In the genomic region with DNA sequence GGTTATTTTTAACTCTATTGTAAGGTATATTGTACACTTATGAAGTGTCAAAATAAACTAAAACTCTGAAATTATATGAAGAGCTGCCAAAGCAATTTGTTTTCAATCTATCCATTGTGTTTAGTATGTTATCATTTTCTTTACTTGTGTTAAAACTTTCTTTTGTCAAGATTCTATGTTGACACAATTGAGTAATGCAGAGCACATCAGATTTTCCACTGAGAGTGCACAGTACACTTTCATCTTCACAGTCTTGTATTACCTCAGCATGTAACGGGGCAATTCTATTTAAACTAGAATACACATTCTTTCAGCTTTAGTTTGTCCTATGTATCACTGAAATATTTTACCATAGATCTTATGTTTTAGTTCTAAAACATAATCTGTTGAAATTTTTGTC, we compare ENCODE assay signal across 1 cellular context.
A peak's percentile ranks its signal among the peaks of the same experiment; 100 is the strongest.
TF ChIP-seq lines count a peak whose summit lies in the region.

No MANE protein-coding gene starts in this region.

TF ChIP-seq in HepG2, 621 proteins besides CTCF, POLR2A, EP300 and RAD21 (continued from another document and continues in another):
- TF ChIP-seq ZNF614 (CRISPR knock-in tag; IDR thresholded peaks at IDR 0.05; ENCODE audit: borderline replicate concordance), result peak; percentile 74; the same call in 1 of the 2 replicates
- TF ChIP-seq, protein P1, sequence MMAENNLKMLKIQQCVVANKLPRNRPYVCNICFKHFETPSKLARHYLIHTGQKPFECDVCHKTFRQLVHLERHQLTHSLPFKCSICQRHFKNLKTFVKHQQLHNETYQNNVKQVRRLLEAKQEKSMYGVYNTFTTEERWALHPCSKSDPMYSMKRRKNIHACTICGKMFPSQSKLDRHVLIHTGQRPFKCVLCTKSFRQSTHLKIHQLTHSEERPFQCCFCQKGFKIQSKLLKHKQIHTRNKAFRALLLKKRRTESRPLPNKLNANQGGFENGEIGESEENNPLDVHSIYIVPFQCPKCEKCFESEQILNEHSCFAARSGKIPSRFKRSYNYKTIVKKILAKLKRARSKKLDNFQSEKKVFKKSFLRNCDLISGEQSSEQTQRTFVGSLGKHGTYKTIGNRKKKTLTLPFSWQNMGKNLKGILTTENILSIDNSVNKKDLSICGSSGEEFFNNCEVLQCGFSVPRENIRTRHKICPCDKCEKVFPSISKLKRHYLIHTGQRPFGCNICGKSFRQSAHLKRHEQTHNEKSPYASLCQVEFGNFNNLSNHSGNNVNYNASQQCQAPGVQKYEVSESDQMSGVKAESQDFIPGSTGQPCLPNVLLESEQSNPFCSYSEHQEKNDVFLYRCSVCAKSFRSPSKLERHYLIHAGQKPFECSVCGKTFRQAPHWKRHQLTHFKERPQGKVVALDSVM (CRISPR knock-in tag; IDR thresholded peaks at IDR 0.05), result no peak
- no peak for TF ChIP-seq ZNF816 (CRISPR knock-in tag; IDR thresholded peaks at IDR 0.05; ENCODE audit: borderline replicate concordance)
- peak; percentile 76 for TF ChIP-seq SOX13 (IDR thresholded peaks at IDR 0.05)
- TF ChIP-seq SOX13 (CRISPR knock-in tag; conservative IDR thresholded peaks at IDR 0.05 in 1 of 2, IDR thresholded peaks at IDR 0.05 in 1 of 2), result peak in 1 of 2 experiments; percentile 97; a peak in 2 of 4 replicates
- no peak for TF ChIP-seq HES4 (CRISPR knock-in tag; IDR thresholded peaks at IDR 0.05; ENCODE audit: borderline replicate concordance)
- TF ChIP-seq RARA (CRISPR knock-in tag; IDR thresholded peaks at IDR 0.05), result peak; percentile 59
- TF ChIP-seq, protein P2, sequence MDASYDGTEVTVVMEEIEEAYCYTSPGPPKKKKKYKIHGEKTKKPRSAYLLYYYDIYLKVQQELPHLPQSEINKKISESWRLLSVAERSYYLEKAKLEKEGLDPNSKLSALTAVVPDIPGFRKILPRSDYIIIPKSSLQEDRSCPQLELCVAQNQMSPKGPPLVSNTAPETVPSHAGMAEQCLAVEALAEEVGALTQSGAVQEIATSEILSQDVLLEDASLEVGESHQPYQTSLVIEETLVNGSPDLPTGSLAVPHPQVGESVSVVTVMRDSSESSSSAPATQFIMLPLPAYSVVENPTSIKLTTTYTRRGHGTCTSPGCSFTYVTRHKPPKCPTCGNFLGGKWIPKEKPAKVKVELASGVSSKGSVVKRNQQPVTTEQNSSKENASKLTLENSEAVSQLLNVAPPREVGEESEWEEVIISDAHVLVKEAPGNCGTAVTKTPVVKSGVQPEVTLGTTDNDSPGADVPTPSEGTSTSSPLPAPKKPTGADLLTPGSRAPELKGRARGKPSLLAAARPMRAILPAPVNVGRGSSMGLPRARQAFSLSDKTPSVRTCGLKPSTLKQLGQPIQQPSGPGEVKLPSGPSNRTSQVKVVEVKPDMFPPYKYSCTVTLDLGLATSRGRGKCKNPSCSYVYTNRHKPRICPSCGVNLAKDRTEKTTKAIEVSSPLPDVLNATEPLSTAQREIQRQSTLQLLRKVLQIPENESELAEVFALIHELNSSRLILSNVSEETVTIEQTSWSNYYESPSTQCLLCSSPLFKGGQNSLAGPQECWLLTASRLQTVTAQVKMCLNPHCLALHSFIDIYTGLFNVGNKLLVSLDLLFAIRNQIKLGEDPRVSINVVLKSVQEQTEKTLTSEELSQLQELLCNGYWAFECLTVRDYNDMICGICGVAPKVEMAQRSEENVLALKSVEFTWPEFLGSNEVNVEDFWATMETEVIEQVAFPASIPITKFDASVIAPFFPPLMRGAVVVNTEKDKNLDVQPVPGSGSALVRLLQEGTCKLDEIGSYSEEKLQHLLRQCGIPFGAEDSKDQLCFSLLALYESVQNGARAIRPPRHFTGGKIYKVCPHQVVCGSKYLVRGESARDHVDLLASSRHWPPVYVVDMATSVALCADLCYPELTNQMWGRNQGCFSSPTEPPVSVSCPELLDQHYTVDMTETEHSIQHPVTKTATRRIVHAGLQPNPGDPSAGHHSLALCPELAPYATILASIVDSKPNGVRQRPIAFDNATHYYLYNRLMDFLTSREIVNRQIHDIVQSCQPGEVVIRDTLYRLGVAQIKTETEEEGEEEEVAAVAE (CRISPR knock-in tag; IDR thresholded peaks at IDR 0.05; ENCODE audit: borderline replicate concordance), result no peak
- TF ChIP-seq ZMYM4 (CRISPR knock-in tag; IDR thresholded peaks at IDR 0.05), result peak; percentile 19; the same call in 1 of the 2 replicates
- no peak for TF ChIP-seq CHD2 (IDR thresholded peaks at IDR 0.05; ENCODE audit: low read depth, low read length)
- TF ChIP-seq, protein P3, sequence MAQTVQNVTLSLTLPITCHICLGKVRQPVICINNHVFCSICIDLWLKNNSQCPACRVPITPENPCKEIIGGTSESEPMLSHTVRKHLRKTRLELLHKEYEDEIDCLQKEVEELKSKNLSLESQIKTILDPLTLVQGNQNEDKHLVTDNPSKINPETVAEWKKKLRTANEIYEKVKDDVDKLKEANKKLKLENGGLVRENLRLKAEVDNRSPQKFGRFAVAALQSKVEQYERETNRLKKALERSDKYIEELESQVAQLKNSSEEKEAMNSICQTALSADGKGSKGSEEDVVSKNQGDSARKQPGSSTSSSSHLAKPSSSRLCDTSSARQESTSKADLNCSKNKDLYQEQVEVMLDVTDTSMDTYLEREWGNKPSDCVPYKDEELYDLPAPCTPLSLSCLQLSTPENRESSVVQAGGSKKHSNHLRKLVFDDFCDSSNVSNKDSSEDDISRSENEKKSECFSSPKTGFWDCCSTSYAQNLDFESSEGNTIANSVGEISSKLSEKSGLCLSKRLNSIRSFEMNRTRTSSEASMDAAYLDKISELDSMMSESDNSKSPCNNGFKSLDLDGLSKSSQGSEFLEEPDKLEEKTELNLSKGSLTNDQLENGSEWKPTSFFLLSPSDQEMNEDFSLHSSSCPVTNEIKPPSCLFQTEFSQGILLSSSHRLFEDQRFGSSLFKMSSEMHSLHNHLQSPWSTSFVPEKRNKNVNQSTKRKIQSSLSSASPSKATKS (CRISPR knock-in tag; IDR thresholded peaks at IDR 0.05), result no peak
- no peak for TF ChIP-seq ZC3H4 (CRISPR knock-in tag; IDR thresholded peaks at IDR 0.05; ENCODE audit: borderline replicate concordance)
- TF ChIP-seq ZNF225 (CRISPR knock-in tag; IDR thresholded peaks at IDR 0.05), result no peak
- peak; percentile 73 for TF ChIP-seq NCOA2 (CRISPR knock-in tag; IDR thresholded peaks at IDR 0.05)
- TF ChIP-seq, protein P4, sequence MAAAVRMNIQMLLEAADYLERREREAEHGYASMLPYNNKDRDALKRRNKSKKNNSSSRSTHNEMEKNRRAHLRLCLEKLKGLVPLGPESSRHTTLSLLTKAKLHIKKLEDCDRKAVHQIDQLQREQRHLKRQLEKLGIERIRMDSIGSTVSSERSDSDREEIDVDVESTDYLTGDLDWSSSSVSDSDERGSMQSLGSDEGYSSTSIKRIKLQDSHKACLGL (CRISPR knock-in tag; IDR thresholded peaks at IDR 0.05), result no peak
- TF ChIP-seq TRIM24 (CRISPR knock-in tag; IDR thresholded peaks at IDR 0.05), result no peak
- no peak for TF ChIP-seq CCDC6 (CRISPR knock-in tag; IDR thresholded peaks at IDR 0.05)
- TF ChIP-seq IRX3 (CRISPR knock-in tag; IDR thresholded peaks at IDR 0.05; ENCODE audit: borderline replicate concordance, low read depth), result no peak
- TF ChIP-seq ZNF720 (CRISPR knock-in tag; IDR thresholded peaks at IDR 0.05), result no peak
- TF ChIP-seq ZNF629 (CRISPR knock-in tag; conservative IDR thresholded peaks at IDR 0.05), result no peak
- TF ChIP-seq, protein P5, sequence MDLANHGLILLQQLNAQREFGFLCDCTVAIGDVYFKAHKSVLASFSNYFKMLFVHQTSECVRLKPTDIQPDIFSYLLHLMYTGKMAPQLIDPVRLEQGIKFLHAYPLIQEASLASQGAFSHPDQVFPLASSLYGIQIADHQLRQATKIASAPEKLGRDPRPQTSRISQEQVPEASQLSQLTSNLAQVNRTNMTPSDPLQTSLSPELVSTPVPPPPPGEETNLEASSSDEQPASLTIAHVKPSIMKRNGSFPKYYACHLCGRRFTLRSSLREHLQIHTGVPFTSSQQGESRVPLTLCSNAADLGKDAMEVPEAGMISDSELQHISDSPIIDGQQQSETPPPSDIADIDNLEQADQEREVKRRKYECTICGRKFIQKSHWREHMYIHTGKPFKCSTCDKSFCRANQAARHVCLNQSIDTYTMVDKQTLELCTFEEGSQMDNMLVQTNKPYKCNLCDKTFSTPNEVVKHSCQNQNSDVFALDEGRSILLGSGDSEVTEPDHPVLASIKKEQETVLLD (CRISPR knock-in tag; IDR thresholded peaks at IDR 0.05; ENCODE audit: low read depth), result no peak
- TF ChIP-seq ZNF878 (CRISPR knock-in tag; IDR thresholded peaks at IDR 0.05), result no peak
- 0 out of 2 replicates have a peak, but pooled peaks have one; percentile 30 for TF ChIP-seq THAP11 (CRISPR knock-in tag; IDR thresholded peaks at IDR 0.05)
- TF ChIP-seq, protein P6, sequence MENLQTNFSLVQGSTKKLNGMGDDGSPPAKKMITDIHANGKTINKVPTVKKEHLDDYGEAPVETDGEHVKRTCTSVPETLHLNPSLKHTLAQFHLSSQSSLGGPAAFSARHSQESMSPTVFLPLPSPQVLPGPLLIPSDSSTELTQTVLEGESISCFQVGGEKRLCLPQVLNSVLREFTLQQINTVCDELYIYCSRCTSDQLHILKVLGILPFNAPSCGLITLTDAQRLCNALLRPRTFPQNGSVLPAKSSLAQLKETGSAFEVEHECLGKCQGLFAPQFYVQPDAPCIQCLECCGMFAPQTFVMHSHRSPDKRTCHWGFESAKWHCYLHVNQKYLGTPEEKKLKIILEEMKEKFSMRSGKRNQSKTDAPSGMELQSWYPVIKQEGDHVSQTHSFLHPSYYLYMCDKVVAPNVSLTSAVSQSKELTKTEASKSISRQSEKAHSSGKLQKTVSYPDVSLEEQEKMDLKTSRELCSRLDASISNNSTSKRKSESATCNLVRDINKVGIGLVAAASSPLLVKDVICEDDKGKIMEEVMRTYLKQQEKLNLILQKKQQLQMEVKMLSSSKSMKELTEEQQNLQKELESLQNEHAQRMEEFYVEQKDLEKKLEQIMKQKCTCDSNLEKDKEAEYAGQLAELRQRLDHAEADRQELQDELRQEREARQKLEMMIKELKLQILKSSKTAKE (CRISPR knock-in tag; IDR thresholded peaks at IDR 0.05; ENCODE audit: borderline replicate concordance), result no peak
- no peak for TF ChIP-seq TP53 (CRISPR knock-in tag; conservative IDR thresholded peaks at IDR 0.05)
- no peak for TF ChIP-seq ZNF34 (CRISPR knock-in tag; IDR thresholded peaks at IDR 0.05; ENCODE audit: borderline replicate concordance)
- TF ChIP-seq, protein P7, sequence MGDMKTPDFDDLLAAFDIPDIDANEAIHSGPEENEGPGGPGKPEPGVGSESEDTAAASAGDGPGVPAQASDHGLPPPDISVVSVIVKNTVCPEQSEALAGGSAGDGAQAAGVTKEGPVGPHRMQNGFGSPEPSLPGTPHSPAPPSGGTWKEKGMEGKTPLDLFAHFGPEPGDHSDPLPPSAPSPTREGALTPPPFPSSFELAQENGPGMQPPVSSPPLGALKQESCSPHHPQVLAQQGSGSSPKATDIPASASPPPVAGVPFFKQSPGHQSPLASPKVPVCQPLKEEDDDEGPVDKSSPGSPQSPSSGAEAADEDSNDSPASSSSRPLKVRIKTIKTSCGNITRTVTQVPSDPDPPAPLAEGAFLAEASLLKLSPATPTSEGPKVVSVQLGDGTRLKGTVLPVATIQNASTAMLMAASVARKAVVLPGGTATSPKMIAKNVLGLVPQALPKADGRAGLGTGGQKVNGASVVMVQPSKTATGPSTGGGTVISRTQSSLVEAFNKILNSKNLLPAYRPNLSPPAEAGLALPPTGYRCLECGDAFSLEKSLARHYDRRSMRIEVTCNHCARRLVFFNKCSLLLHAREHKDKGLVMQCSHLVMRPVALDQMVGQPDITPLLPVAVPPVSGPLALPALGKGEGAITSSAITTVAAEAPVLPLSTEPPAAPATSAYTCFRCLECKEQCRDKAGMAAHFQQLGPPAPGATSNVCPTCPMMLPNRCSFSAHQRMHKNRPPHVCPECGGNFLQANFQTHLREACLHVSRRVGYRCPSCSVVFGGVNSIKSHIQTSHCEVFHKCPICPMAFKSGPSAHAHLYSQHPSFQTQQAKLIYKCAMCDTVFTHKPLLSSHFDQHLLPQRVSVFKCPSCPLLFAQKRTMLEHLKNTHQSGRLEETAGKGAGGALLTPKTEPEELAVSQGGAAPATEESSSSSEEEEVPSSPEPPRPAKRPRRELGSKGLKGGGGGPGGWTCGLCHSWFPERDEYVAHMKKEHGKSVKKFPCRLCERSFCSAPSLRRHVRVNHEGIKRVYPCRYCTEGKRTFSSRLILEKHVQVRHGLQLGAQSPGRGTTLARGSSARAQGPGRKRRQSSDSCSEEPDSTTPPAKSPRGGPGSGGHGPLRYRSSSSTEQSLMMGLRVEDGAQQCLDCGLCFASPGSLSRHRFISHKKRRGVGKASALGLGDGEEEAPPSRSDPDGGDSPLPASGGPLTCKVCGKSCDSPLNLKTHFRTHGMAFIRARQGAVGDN (CRISPR knock-in tag; IDR thresholded peaks at IDR 0.05), result no peak
- TF ChIP-seq ZNF577 (CRISPR knock-in tag; IDR thresholded peaks at IDR 0.05; ENCODE audit: borderline replicate concordance, low read depth), result no peak
- TF ChIP-seq, protein P8, sequence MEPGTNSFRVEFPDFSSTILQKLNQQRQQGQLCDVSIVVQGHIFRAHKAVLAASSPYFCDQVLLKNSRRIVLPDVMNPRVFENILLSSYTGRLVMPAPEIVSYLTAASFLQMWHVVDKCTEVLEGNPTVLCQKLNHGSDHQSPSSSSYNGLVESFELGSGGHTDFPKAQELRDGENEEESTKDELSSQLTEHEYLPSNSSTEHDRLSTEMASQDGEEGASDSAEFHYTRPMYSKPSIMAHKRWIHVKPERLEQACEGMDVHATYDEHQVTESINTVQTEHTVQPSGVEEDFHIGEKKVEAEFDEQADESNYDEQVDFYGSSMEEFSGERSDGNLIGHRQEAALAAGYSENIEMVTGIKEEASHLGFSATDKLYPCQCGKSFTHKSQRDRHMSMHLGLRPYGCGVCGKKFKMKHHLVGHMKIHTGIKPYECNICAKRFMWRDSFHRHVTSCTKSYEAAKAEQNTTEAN (CRISPR knock-in tag; conservative IDR thresholded peaks at IDR 0.05), result 0 out of 2 replicates have a peak, but pooled peaks have one; percentile 46
- TF ChIP-seq ZNF331 (CRISPR knock-in tag; IDR thresholded peaks at IDR 0.05), result peak; percentile 65; the same call in 1 of the 2 replicates
- no peak for TF ChIP-seq ZNF746 (CRISPR knock-in tag; IDR thresholded peaks at IDR 0.05)
- no peak for TF ChIP-seq BHLHE40 (IDR thresholded peaks at IDR 0.05; ENCODE audit: low read length)
- peak; percentile 30; the same call in 1 of the 2 replicates for TF ChIP-seq SALL1 (CRISPR knock-in tag; IDR thresholded peaks at IDR 0.05)
- no peak for TF ChIP-seq ZNF138 (CRISPR knock-in tag; IDR thresholded peaks at IDR 0.05; ENCODE audit: low read depth)
- TF ChIP-seq TARDBP (CRISPR knock-in tag; IDR thresholded peaks at IDR 0.05), result no peak
- TF ChIP-seq ELF3 (CRISPR knock-in tag; IDR thresholded peaks at IDR 0.05), result peak; percentile 59; the same call in 1 of the 2 replicates
- no peak for TF ChIP-seq HOXD1 (CRISPR knock-in tag; IDR thresholded peaks at IDR 0.05)
- TF ChIP-seq, protein P9, sequence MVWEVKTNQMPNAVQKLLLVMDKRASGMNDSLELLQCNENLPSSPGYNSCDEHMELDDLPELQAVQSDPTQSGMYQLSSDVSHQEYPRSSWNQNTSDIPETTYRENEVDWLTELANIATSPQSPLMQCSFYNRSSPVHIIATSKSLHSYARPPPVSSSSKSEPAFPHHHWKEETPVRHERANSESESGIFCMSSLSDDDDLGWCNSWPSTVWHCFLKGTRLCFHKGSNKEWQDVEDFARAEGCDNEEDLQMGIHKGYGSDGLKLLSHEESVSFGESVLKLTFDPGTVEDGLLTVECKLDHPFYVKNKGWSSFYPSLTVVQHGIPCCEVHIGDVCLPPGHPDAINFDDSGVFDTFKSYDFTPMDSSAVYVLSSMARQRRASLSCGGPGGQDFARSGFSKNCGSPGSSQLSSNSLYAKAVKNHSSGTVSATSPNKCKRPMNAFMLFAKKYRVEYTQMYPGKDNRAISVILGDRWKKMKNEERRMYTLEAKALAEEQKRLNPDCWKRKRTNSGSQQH (CRISPR knock-in tag; IDR thresholded peaks at IDR 0.05; ENCODE audit: low read depth), result no peak
- no peak for TF ChIP-seq TSC22D2 (CRISPR knock-in tag; IDR thresholded peaks at IDR 0.05; ENCODE audit: borderline replicate concordance)
- TF ChIP-seq NFKBIZ (CRISPR knock-in tag; IDR thresholded peaks at IDR 0.05), result no peak
- TF ChIP-seq SIX1 (CRISPR knock-in tag; IDR thresholded peaks at IDR 0.05; ENCODE audit: borderline replicate concordance), result peak; percentile 81; the same call in 1 of the 2 replicates
- no peak for TF ChIP-seq MTF1 (CRISPR knock-in tag; IDR thresholded peaks at IDR 0.05)
